14 cellular contexts compared by ENCODE assay signal in the genomic region with DNA sequence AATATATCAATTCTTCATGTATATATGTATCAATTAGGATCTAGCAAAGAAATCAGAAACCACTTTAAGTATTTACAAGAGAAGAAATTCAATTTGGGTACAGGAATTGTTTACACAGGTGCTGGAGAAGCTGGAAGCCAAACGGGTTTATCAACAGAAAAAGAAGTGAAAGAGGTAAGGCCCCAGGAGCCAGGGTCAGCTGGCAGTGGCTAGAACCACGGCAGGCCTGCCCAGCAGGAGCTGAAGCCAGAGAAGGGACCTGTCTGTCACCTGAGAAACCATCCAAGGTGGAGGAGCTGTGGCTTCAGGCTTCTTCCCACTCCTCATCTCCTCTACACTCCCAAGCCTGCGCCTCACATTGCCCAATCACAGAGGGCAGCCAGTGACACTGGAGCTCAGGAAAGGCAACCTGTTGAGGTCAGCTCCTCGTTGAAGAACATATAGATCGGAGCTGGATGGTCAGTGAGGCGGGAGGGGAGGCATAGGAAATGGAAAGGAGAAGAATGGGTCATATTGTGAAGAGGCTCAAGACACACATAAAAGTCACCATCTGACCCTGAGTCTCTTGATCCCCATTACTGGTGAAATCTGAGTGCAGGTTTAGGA.
A peak's percentile ranks its signal among the peaks of the same experiment; 100 is the strongest.
DNase-seq lines count a peak whose midpoint lies in the region; ATAC-seq lines count a peak whose summit lies in the region.
"Had no signal": no experiment of that assay in that cellular context is flagged by ENCODE, and none has a peak within 500 bp of the region (broad histone marks: within the 10 kb centered on the region; RNA-seq: fewer than 3 reads in every experiment).

No MANE protein-coding gene starts in this region.

- peaks cover 18% of the 10 kb centered on the region for H3K4me1 Mint-ChIP-seq in activated T-helper 17 cell treated with anti-CD3 and anti-CD28 coated beads, Interleukin-2, amount 50 U/mL, for 72 hours
- peaks cover 35 to 62% of the 10 kb centered on the region in 2 donors for H3K4me1 Mint-ChIP-seq in stimulated activated naive B cell treated with anti-CD40 and anti-IgM and Interleukin-4, amounts not matched to agents 10 μg/mL and 1 μg/mL and 100 μg/mL, for 72 hours

- H3K27ac Mint-ChIP-seq in activated T-helper 17 cell treated with anti-CD3 and anti-CD28 coated beads, Interleukin-2, amount 50 U/mL, for 72 hours = peak overlapping the region; percentile 0
- peak overlapping the region; percentile 11 for H3K27ac Mint-ChIP-seq in stimulated activated naive B cell treated with anti-CD40 and anti-IgM and Interleukin-4, amounts not matched to agents 10 μg/mL and 1 μg/mL and 100 μg/mL, for 72 hours
- H3K27ac Mint-ChIP-seq: activated T-cell treated with anti-CD3 and anti-CD28 coated beads, Interleukin-2, amount 50 U/mL, for 24 hours; T-cell had no signal

- no peak for ATAC-seq in activated T-helper 17 cell treated with anti-CD3 and anti-CD28 coated beads, Interleukin-2, amount 50 U/mL, for 72 hours (replicated peaks)
- no peak for ATAC-seq in stimulated activated naive B cell treated with anti-CD40 and anti-IgM and Interleukin-4, amounts not matched to agents 10 μg/mL and 1 μg/mL and 100 μg/mL, for 72 hours (replicated peaks)
- ATAC-seq: T-cell had no signal

- H3K4me3 Mint-ChIP-seq in activated T-helper 17 cell treated with anti-CD3 and anti-CD28 coated beads, Interleukin-2, amount 50 U/mL, for 72 hours = no peak overlapping the region
- H3K4me3 Mint-ChIP-seq in stimulated activated naive B cell treated with anti-CD40 and anti-IgM and Interleukin-4, amounts not matched to agents 10 μg/mL and 1 μg/mL and 100 μg/mL, for 72 hours = peak overlapping the region in 1 of 2 donors; percentile 12
- H3K4me3 Mint-ChIP-seq: activated T-cell treated with anti-CD3 and anti-CD28 coated beads, Interleukin-2, amount 50 U/mL, for 24 hours; T-cell had no signal

- H3K27me3 Mint-ChIP-seq in activated T-helper 17 cell treated with anti-CD3 and anti-CD28 coated beads, Interleukin-2, amount 50 U/mL, for 72 hours = no peaks in the 10 kb centered on the region
- no peaks in the 10 kb centered on the region for H3K27me3 Mint-ChIP-seq in stimulated activated naive B cell treated with anti-CD40 and anti-IgM and Interleukin-4, amounts not matched to agents 10 μg/mL and 1 μg/mL and 100 μg/mL, for 72 hours
- H3K27me3 Mint-ChIP-seq: activated T-cell treated with anti-CD3 and anti-CD28 coated beads, Interleukin-2, amount 50 U/mL, for 24 hours; T-cell had no signal

- in situ Hi-C loops in KBM-7 (cut with MboI; ENCODE audit: low pct_unique_long_range_greater_than_20kb, low sequenced_read_pairs) = loop anchor here (25.0 kb wide), 1 partner anchor 517 kb away; no protein-coding TSS in a partner anchor

- H3K36me3 Mint-ChIP-seq in activated T-helper 17 cell treated with anti-CD3 and anti-CD28 coated beads, Interleukin-2, amount 50 U/mL, for 72 hours (ENCODE audit: low read depth) = no peaks in the 10 kb centered on the region
- no peaks in the 10 kb centered on the region for H3K36me3 Mint-ChIP-seq in stimulated activated naive B cell treated with anti-CD40 and anti-IgM and Interleukin-4, amounts not matched to agents 10 μg/mL and 1 μg/mL and 100 μg/mL, for 72 hours
- H3K36me3 Mint-ChIP-seq: T-cell had no signal

- H3K9me3 Mint-ChIP-seq in activated T-helper 17 cell treated with anti-CD3 and anti-CD28 coated beads, Interleukin-2, amount 50 U/mL, for 72 hours = no peaks in the 10 kb centered on the region
- H3K9me3 Mint-ChIP-seq in stimulated activated naive B cell treated with anti-CD40 and anti-IgM and Interleukin-4, amounts not matched to agents 10 μg/mL and 1 μg/mL and 100 μg/mL, for 72 hours = no peaks in the 10 kb centered on the region
- H3K9me3 Mint-ChIP-seq: activated T-cell treated with anti-CD3 and anti-CD28 coated beads, Interleukin-2, amount 50 U/mL, for 24 hours; T-cell had no signal

- peak; percentile 48 for DNase-seq in DMS153 (lab: John Stamatoyannopoulos, UW)
- no peak for DNase-seq in DMS153 treated with DMSO at 0.1 percent for 48 hours (lab: John Stamatoyannopoulos, UW; ENCODE audit: unreplicated experiment)
- peak; percentile 21 to 59 for DNase-seq in NCI-H2081 (lab: John Stamatoyannopoulos, UW)
- no peak for DNase-seq in stimulated activated naive B cell treated with anti-CD40 and anti-IgM and Interleukin-4, amounts not matched to agents 10 μg/mL and 1 μg/mL and 100 μg/mL, for 72 hours
- DNase-seq in stimulated activated CD4-positive, alpha-beta T cell treated with anti-CD3 and anti-CD28 coated beads, Interleukin-1b, Interleukin-23, amount 100 ng/mL, for 48 hours = no peak
- DNase-seq in KBM-7 = no peak
- DNase-seq in NCI-H1930 (lab: John Stamatoyannopoulos, UW) = no peak
- DNase-seq: 8988T; activated CD4-positive, alpha-beta T cell treated with anti-CD3 and anti-CD28 coated beads for 48 hours; activated T-cell treated with anti-CD3 and anti-CD28 coated beads, Interleukin-2, amount 50 U/mL, for 24 hours; left ventricle myocardium inferior; NCI-H1417 treated with DMSO at 0.1 percent for 48 hours; T-cell had no signal

Comparison
In these comparisons a context has a peak if more than half of its experiments do, and no peak if none do; other contexts are left out.
1. DNase-seq: peak in DMS153 (single experiment) and NCI-H2081 (2 of 2); none in DMS153 treated with DMSO at 0.1 percent for 48 hours (single experiment), stimulated activated naive B cell treated with anti-CD40 and anti-IgM and Interleukin-4, amounts not matched to agents 10 μg/mL and 1 μg/mL and 100 μg/mL, for 72 hours (single experiment), stimulated activated CD4-positive, alpha-beta T cell treated with anti-CD3 and anti-CD28 coated beads, Interleukin-1b, Interleukin-23, amount 100 ng/mL, for 48 hours (single experiment), KBM-7 (single experiment) and NCI-H1930 (0 of 2).